Comparison of ENCODE assay signal across 8 cellular contexts in genomic region chr1:54406339-54407181, GRCh38. TPM values are rescaled to one million over a fixed set of nuclear protein-coding genes. Genes with fewer than 3 reads are reported as not detected.
DNase-seq lines count a peak whose midpoint lies in the region; ATAC-seq and TF ChIP-seq lines count a peak whose summit lies in the region.

TSS of gene SSBP3 (minus strand) at chr1:54406394.

- H3K36me3 ChIP-seq in ectodermal cell (ENCODE audit: control insufficient read depth, insufficient read depth, low read length) = peaks cover 8% of the 10 kb centered on the region

- no peaks in the 10 kb centered on the region for H3K27me3 Mint-ChIP-seq in activated CD8-positive, alpha-beta T cell treated with anti-CD3 and anti-CD28 coated beads, Interleukin-2, amount 10 ng/mL, durations not matched to agents 7 days and 5 days (ENCODE audit: low read depth)

- peaks cover 30% of the 10 kb centered on the region for H3K4me1 ChIP-seq in ectodermal cell (ENCODE audit: control insufficient read depth, insufficient read depth, low read length)

- WGBS in ectodermal cell, 2 experiments = 0% methylated on average over 96 to 100 of the region's 100 CpGs

- peak within 1 kb of the TSS; percentile 92 for H3K4me3 Mint-ChIP-seq in activated CD8-positive, alpha-beta T cell treated with anti-CD3 and anti-CD28 coated beads, Interleukin-2, amount 10 ng/mL, durations not matched to agents 7 days and 5 days

- CTCF ChIA-PET in activated CD8-positive, alpha-beta T cell treated with anti-CD3 and anti-CD28 coated beads, Interleukin-2, amount 10 ng/mL, durations not matched to agents 7 days and 5 days (lab: Charles Lee) = interaction anchor here (0.6 to 2.3 kb wide), 8 partner anchors 12 to 325 kb away, joined by 3 to 29 read pairs (median 4); no protein-coding TSS in a partner anchor

- H3K4me3 ChIP-seq in ectodermal cell (ENCODE audit: insufficient read depth, low read depth, low read length) = peak within 1 kb of the TSS; percentile 81

- ATAC-seq in GM19395 (IDR thresholded peaks at IDR 0.05; ENCODE audit: unreplicated experiment) (peak; percentile 85), HG03571 (IDR thresholded peaks at IDR 0.05; ENCODE audit: unreplicated experiment) (peak; percentile 77)
- peak; percentile 94 for ATAC-seq in activated CD8-positive, alpha-beta T cell treated with anti-CD3 and anti-CD28 coated beads, Interleukin-2, amount 10 ng/mL, durations not matched to agents 7 days and 5 days

- POLR2A ChIA-PET in activated CD8-positive, alpha-beta T cell treated with anti-CD3 and anti-CD28 coated beads, Interleukin-2, amount 10 ng/mL, durations not matched to agents 7 days and 5 days (lab: Charles Lee) = interaction anchor here (0.6 to 2.3 kb wide), 7 partner anchors 55 to 207 kb away, joined by 3 to 34 read pairs (median 4); partner anchors contain the start of genes CYB5RL and MRPL37

- peak; percentile 95 for DNase-seq in NCI-H82 (lab: John Stamatoyannopoulos, UW)
- peak; percentile 93 for DNase-seq in activated CD8-positive, alpha-beta T cell treated with anti-CD3 and anti-CD28 coated beads, Interleukin-2, amount 10 ng/mL, durations not matched to agents 7 days and 5 days
- peak; percentile 96 for DNase-seq in lung microvascular endothelial cell (ENCODE audit: low read depth in 2 of 2)
- DNase-seq in stimulated activated CD4-positive, alpha-beta T cell treated with anti-CD3 and anti-CD28 coated beads, TNF-alpha, amount 100 ng/mL, for 48 hours (ENCODE audit: low read depth in 3 of 3) = peak; percentile 78 to 84 (median 84)

- H3K27ac ChIP-seq in C4-2B (peak within 1 kb of the TSS; percentile 93), ectodermal cell (ENCODE audit: insufficient read depth, low read depth, low read length, poor library complexity, severe bottlenecking) (peak within 1 kb of the TSS; percentile 95)

- H3K27ac Mint-ChIP-seq in activated CD8-positive, alpha-beta T cell treated with anti-CD3 and anti-CD28 coated beads, Interleukin-2, amount 10 ng/mL, durations not matched to agents 7 days and 5 days = peak within 1 kb of the TSS; percentile 87

- H3K36me3 Mint-ChIP-seq in activated CD8-positive, alpha-beta T cell treated with anti-CD3 and anti-CD28 coated beads, Interleukin-2, amount 10 ng/mL, durations not matched to agents 7 days and 5 days (ENCODE audit: low read depth) = peaks cover 34% of the 10 kb centered on the region

- no peaks in the 10 kb centered on the region for H3K27me3 ChIP-seq in ectodermal cell (ENCODE audit: control insufficient read depth, insufficient read depth, low read length, poor library complexity, severe bottlenecking)

- no peaks in the 10 kb centered on the region for H3K9me3 Mint-ChIP-seq in activated CD8-positive, alpha-beta T cell treated with anti-CD3 and anti-CD28 coated beads, Interleukin-2, amount 10 ng/mL, durations not matched to agents 7 days and 5 days (ENCODE audit: insufficient read depth)

- H3K9me3 ChIP-seq in ectodermal cell (ENCODE audit: control insufficient read depth, low read length) = no peaks in the 10 kb centered on the region

- TF ChIP-seq CTCF in C4-2B (conservative IDR thresholded peaks at IDR 0.05) = no peak

- peaks cover 66% of the 10 kb centered on the region for H3K4me1 Mint-ChIP-seq in activated CD8-positive, alpha-beta T cell treated with anti-CD3 and anti-CD28 coated beads, Interleukin-2, amount 10 ng/mL, durations not matched to agents 7 days and 5 days (ENCODE audit: low read depth)

RNA-seq across cellular contexts. Expression of gene SSBP3, which starts in this region (rescaled TPM):
- 100 to 1,000 TPM; 109 to 111 TPM for total RNA-seq in activated CD8-positive, alpha-beta T cell treated with anti-CD3 and anti-CD28 coated beads, Interleukin-2, amount 10 ng/mL, durations not matched to agents 7 days and 5 days
- 165 TPM for polyA plus RNA-seq in ectodermal cell (2013, experiment 1 of 4)
- polyA plus RNA-seq in ectodermal cell (2013, experiment 2 of 4) = 166 TPM
- 129 TPM for polyA plus RNA-seq in ectodermal cell (2013, experiment 3 of 4)
- polyA plus RNA-seq in ectodermal cell (2013, experiment 4 of 4) = 145 TPM
- total RNA-seq in lung microvascular endothelial cell = 8.1 and 10.3 TPM in 2 replicates

Comparison
In these comparisons a context has a peak if more than half of its experiments do, and no peak if none do; other contexts are left out.
1. Peak in every context shown above with its lines: DNase-seq, ATAC-seq, H3K4me3 ChIP-seq and H3K27ac ChIP-seq.